ENCODE assay signal across 8 cellular contexts in genomic region chr1:156504062-156504813, GRCh38. TPM values are rescaled to one million over a fixed set of nuclear protein-coding genes. Genes with fewer than 3 reads are reported as not detected.
A peak's percentile ranks its signal among the peaks of the same experiment; 100 is the strongest.
DNase-seq lines count a peak whose midpoint lies in the region; ATAC-seq and TF ChIP-seq lines count a peak whose summit lies in the region.

No MANE protein-coding gene starts in this region.

- intact Hi-C loops in left cardiac atrium (cut with DNase I), result no loop called here
- intact Hi-C loops in dorsolateral prefrontal cortex (cut with DNase I), result loop anchor here (5.0 to 10.0 kb wide), 2 partner anchors 113 to 221 kb away; partner anchors contain the start of genes HAPLN2 (in 1 of the 2), ISG20L2 (in 1 of the 2) and METTL25B (in 1 of the 2)

- H3K27me3 Mint-ChIP-seq in natural killer cell treated with Interleukin-12 subunit alpha and Interleukin-12 subunit beta and Interleukin-15 and Interleukin-18, amount 100 ng/mL, for 72 hours, result no peaks in the 10 kb centered on the region

- no peaks in the 10 kb centered on the region for H3K9me3 Mint-ChIP-seq in natural killer cell treated with Interleukin-12 subunit alpha and Interleukin-12 subunit beta and Interleukin-15 and Interleukin-18, amount 100 ng/mL, for 72 hours

- TF ChIP-seq CTCF in cardiac muscle cell (IDR thresholded peaks at IDR 0.05; ENCODE audit: low read depth, low read length), result no peak
- TF ChIP-seq CTCF in dorsolateral prefrontal cortex (IDR thresholded peaks at IDR 0.05 in 54 of 56, conservative IDR thresholded peaks at IDR 0.05 in 2 of 56; ENCODE audit: low read depth in 1 of 56, partially characterized antibody in 56 of 56), result no peak

- H3K4me1 Mint-ChIP-seq in natural killer cell treated with Interleukin-12 subunit alpha and Interleukin-12 subunit beta and Interleukin-15 and Interleukin-18, amount 100 ng/mL, for 72 hours (ENCODE audit: low read depth in 2 of 2), result peaks cover 56 to 61% of the 10 kb centered on the region in 2 donors

- H3K27me3 ChIP-seq in cardiac muscle cell, result no peaks in the 10 kb centered on the region
- H3K27me3 ChIP-seq in dorsolateral prefrontal cortex, result no peaks in the 10 kb centered on the region

- H3K4me1 ChIP-seq in cardiac muscle cell (ENCODE audit: low read depth), result peaks cover 53% of the 10 kb centered on the region

- peak in 1 of 2 donors; percentile 30 for DNase-seq in cardiac muscle cell (ENCODE audit: low read depth in 1 of 2, low spot score in 1 of 2)
- no peak for DNase-seq in left cardiac atrium
- peak; percentile 77 for DNase-seq in OCI-M1 (lab: John Stamatoyannopoulos, UW)
- no peak for DNase-seq in dorsolateral prefrontal cortex
- DNase-seq in natural killer cell treated with Interleukin-12 subunit alpha and Interleukin-12 subunit beta and Interleukin-15 and Interleukin-18, amount 100 ng/mL, for 72 hours (ENCODE audit: low spot score), result no peak
- DNase-seq in OCI-M2 (lab: John Stamatoyannopoulos, UW; ENCODE audit: unreplicated experiment), result no peak

- H3K4me3 ChIP-seq in cardiac muscle cell, result peak overlapping the region; percentile 14
- H3K4me3 ChIP-seq in dorsolateral prefrontal cortex, result peak overlapping the region in 58 of 59 donors; percentile 28 to 88 (median 52)

- H3K27ac Mint-ChIP-seq in natural killer cell treated with Interleukin-12 subunit alpha and Interleukin-12 subunit beta and Interleukin-15 and Interleukin-18, amount 100 ng/mL, for 72 hours, result peak overlapping the region; percentile 97

- no peaks in the 10 kb centered on the region for H3K9me3 ChIP-seq in cardiac muscle cell (ENCODE audit: low read depth)

- H3K36me3 Mint-ChIP-seq in natural killer cell treated with Interleukin-12 subunit alpha and Interleukin-12 subunit beta and Interleukin-15 and Interleukin-18, amount 100 ng/mL, for 72 hours, result no peaks in the 10 kb centered on the region

- peak overlapping the region; percentile 76 for H3K4me3 Mint-ChIP-seq in natural killer cell treated with Interleukin-12 subunit alpha and Interleukin-12 subunit beta and Interleukin-15 and Interleukin-18, amount 100 ng/mL, for 72 hours

- H3K27ac ChIP-seq in cardiac muscle cell (peak overlapping the region; percentile 99), dorsolateral prefrontal cortex (peak overlapping the region; percentile 97 to 100 (median 100))

- no peaks in the 10 kb centered on the region for H3K36me3 ChIP-seq in cardiac muscle cell

- ATAC-seq in left cardiac atrium (no peak), GM18517 (IDR thresholded peaks at IDR 0.05; ENCODE audit: unreplicated experiment) (no peak), HG02623 (IDR thresholded peaks at IDR 0.05; ENCODE audit: unreplicated experiment) (no peak)
- ATAC-seq in natural killer cell treated with Interleukin-12 subunit alpha and Interleukin-12 subunit beta and Interleukin-15 and Interleukin-18, amount 100 ng/mL, for 72 hours, result no peak

RNA-seq across cellular contexts. Expression of gene MEF2D, which starts 3.7 kb away (rescaled TPM):
- 35.9 and 64.6 TPM in 2 replicates for total RNA-seq in cardiac muscle cell
- polyA plus RNA-seq in cardiac muscle cell, result 35.1 and 52.1 TPM in 2 replicates
- 10 to 100 TPM; 69.0 to 81.7 TPM for total RNA-seq in left cardiac atrium
- total RNA-seq in dorsolateral prefrontal cortex, result 100 to 1,000 TPM in 40 of 120 experiments, 10 to 100 TPM in 80; 63.8 to 123 (median 93.8) TPM
- 10 to 100 TPM; 48.1 to 62.2 TPM for total RNA-seq in natural killer cell treated with Interleukin-12 subunit alpha and Interleukin-12 subunit beta and Interleukin-15 and Interleukin-18, amount 100 ng/mL, for 72 hours

Comparison
In these comparisons a context has a peak if more than half of its experiments do, and no peak if none do; other contexts are left out.
1. intact Hi-C loops: an anchor here in dorsolateral prefrontal cortex (5.0 to 10.0 kb wide); none called in left cardiac atrium.